ENCODE assay signal across 24 cellular contexts in genomic region chr3:110178965-110179364, GRCh38.
DNase-seq lines count a peak whose midpoint lies in the region; ATAC-seq and TF ChIP-seq lines count a peak whose summit lies in the region.
"Had no signal": no experiment of that assay in that cellular context is flagged by ENCODE, and none has a peak within 500 bp of the region (broad histone marks: within the 10 kb centered on the region; RNA-seq: fewer than 3 reads in every experiment).

No MANE protein-coding gene starts in this region.

- H2AFZ ChIP-seq in HCT116 (ENCODE audit: low read depth, low read length, poor library complexity, severe bottlenecking) = peak overlapping the region; percentile 27

- ATAC-seq in HCT116 = no peak
- ATAC-seq in right cardiac atrium = peak; percentile 45 to 56
- no peak for ATAC-seq in HG02678 (IDR thresholded peaks at IDR 0.05; ENCODE audit: unreplicated experiment)
- ATAC-seq in HG03457 (IDR thresholded peaks at IDR 0.05; ENCODE audit: unreplicated experiment) = no peak
- ATAC-seq: CD8-positive, alpha-beta T cell; mucosa of descending colon; stimulated activated naive B cell treated with anti-CD40 and anti-IgM and Interleukin-4, amounts not matched to agents 10 μg/mL and 1 μg/mL and 100 μg/mL, for 72 hours had no signal

- intact Hi-C loops in HCT116 (cut with micrococcal nuclease) = no loop called here
- intact Hi-C loops in right cardiac atrium (cut with DNase I) = no loop called here

- DNase-seq in HCT116 (ENCODE audit: low read depth, low spot score) = no peak
- peak; percentile 9 for DNase-seq in amniotic epithelial cell (ENCODE audit: low read depth)
- DNase-seq in right cardiac atrium = peak in 1 of 3 donors; percentile 40
- DNase-seq in renal cortical epithelial cell (ENCODE audit: low read depth) = peak; percentile 16
- no peak for DNase-seq in activated CD4-positive, CD25-positive, alpha-beta regulatory T cell treated with anti-CD3 and anti-CD28 coated beads, Interleukin-2, amount 50 U/mL, for 72 hours
- DNase-seq: activated CD8-positive, alpha-beta memory T cell treated with anti-CD3 and anti-CD28 coated beads for 24 hours; activated T-cell treated with anti-CD3 and anti-CD28 coated beads, Interleukin-2, amount 50 U/mL, for 48 hours; AML-193; CD8-positive, alpha-beta T cell; esophagus squamous epithelium; heart left ventricle; Kasumi-1; mucosa of descending colon; NCI-H1092 treated with DMSO at 0.1 percent for 48 hours; NCI-H2029 treated with DMSO at 0.1 percent for 48 hours; NCI-H345; NCI-H82; SHP77 treated with DMSO at 0.1 percent for 48 hours; stimulated activated CD4-positive, alpha-beta T cell treated with anti-CD3 and anti-CD28 coated beads, Interleukin-2, amount 100 ng/mL, for 48 hours; stimulated activated naive B cell treated with anti-CD40 and anti-IgM and Interleukin-4, amounts not matched to agents 10 μg/mL and 1 μg/mL and 100 μg/mL, for 72 hours had no signal

- WGBS in right cardiac atrium = 49% methylated on average over 2 of the region's 2 CpGs

- no TSS peak for BruUV-seq in HCT116 (replicated peaks; lab: Mats Ljungman, UMichigan)

- POLR2A ChIA-PET in HCT116 (lab: Charles Lee) = no interaction called here

- 0 out of 4 replicates have a peak, but pooled peaks cover 0 to 3% of the 10 kb centered on the region in 2 experiments for H3K4me1 ChIP-seq in HCT116 (ENCODE audit: control insufficient read depth in 1 of 2, insufficient read depth in 2 of 2, low read length in 2 of 2)
- H3K4me1 ChIP-seq in right cardiac atrium (ENCODE audit: control insufficient read depth, insufficient read depth, low read length) = no peaks in the 10 kb centered on the region
- H3K4me1 ChIP-seq: esophagus squamous epithelium, prostate gland had no signal

- H3K27ac ChIP-seq in HCT116 (ENCODE audit: low read depth, low read length) (no peak overlapping the region), right cardiac atrium (ENCODE audit: low read length) (no peak overlapping the region)
- H3K27ac ChIP-seq: esophagus squamous epithelium, heart left ventricle, prostate gland, thoracic aorta had no signal

- RAD21 ChIA-PET in HCT116 (lab: Charles Lee; ENCODE audit: low non-redundant PET in 1 of 2, low total read pairs in 2 of 2, uncharacterized antibody in 2 of 2, unreplicated experiment in 2 of 2) = no interaction called here

- no peak overlapping the region for H3K9ac ChIP-seq in HCT116 (ENCODE audit: low read length)

- H3K27me3 ChIP-seq in HCT116 (ENCODE audit: insufficient read depth, low read length) = no peaks in the 10 kb centered on the region
- H3K27me3 ChIP-seq in right cardiac atrium (ENCODE audit: control insufficient read depth, insufficient read depth) = no peaks in the 10 kb centered on the region
- H3K27me3 ChIP-seq: esophagus squamous epithelium, heart left ventricle had no signal

- CTCF ChIA-PET in HCT116 (lab: Charles Lee) = no interaction called here

- TF ChIP-seq RAD21 in HCT116 (IDR thresholded peaks at IDR 0.05; ENCODE audit: low read depth) = no peak

- H3K36me3 ChIP-seq in HCT116 (ENCODE audit: control insufficient read depth in 1 of 2, insufficient read depth in 2 of 2, low read length in 2 of 2) = no peaks in the 10 kb centered on the region
- H3K36me3 ChIP-seq: esophagus squamous epithelium, heart left ventricle, prostate gland, thoracic aorta had no signal

- no peaks in the 10 kb centered on the region for H3K9me2 ChIP-seq in HCT116 (ENCODE audit: insufficient read depth)

- H3K79me2 ChIP-seq in HCT116 (ENCODE audit: insufficient read depth, low read length) = no peaks in the 10 kb centered on the region

- no peak overlapping the region for H3K4me3 ChIP-seq in HCT116 (replicated peaks in 1 of 2; ENCODE audit: low read depth in 1 of 2, low read length in 2 of 2)
- H3K4me3 ChIP-seq in right cardiac atrium (ENCODE audit: low read length) = no peak overlapping the region
- H3K4me3 ChIP-seq: esophagus squamous epithelium, heart left ventricle, mucosa of descending colon, prostate gland, thoracic aorta had no signal

- no peak for TF ChIP-seq POLR2A in HCT116 (IDR thresholded peaks at IDR 0.05; ENCODE audit: borderline replicate concordance, extremely low read depth, insufficient read depth, insufficient read length)

- H3K9me3 ChIP-seq in HCT116 (ENCODE audit: control insufficient read depth in 1 of 2, insufficient read depth in 1 of 2, low read depth in 1 of 2, low read length in 2 of 2) = no peaks in the 10 kb centered on the region
- H3K9me3 ChIP-seq in right cardiac atrium (ENCODE audit: control insufficient read depth, low read length) = no peaks in the 10 kb centered on the region
- H3K9me3 ChIP-seq: esophagus squamous epithelium, heart left ventricle, mucosa of descending colon, prostate gland, thoracic aorta had no signal

- TF ChIP-seq CTCF in HCT116 (IDR thresholded peaks at IDR 0.05 in 2 of 3, conservative IDR thresholded peaks at IDR 0.05 in 1 of 3; ENCODE audit: borderline replicate concordance in 1 of 3, insufficient read depth in 1 of 3, low read depth in 2 of 3, low read length in 2 of 3) = no peak

- no peak overlapping the region for H3K4me2 ChIP-seq in HCT116 (ENCODE audit: low read length)

- no peaks in the 10 kb centered on the region for H4K20me1 ChIP-seq in HCT116 (ENCODE audit: insufficient read depth)

TF ChIP-seq in HCT116, 20 proteins besides CTCF, POLR2A, EP300 and RAD21:
- TF ChIP-seq, protein P1, sequence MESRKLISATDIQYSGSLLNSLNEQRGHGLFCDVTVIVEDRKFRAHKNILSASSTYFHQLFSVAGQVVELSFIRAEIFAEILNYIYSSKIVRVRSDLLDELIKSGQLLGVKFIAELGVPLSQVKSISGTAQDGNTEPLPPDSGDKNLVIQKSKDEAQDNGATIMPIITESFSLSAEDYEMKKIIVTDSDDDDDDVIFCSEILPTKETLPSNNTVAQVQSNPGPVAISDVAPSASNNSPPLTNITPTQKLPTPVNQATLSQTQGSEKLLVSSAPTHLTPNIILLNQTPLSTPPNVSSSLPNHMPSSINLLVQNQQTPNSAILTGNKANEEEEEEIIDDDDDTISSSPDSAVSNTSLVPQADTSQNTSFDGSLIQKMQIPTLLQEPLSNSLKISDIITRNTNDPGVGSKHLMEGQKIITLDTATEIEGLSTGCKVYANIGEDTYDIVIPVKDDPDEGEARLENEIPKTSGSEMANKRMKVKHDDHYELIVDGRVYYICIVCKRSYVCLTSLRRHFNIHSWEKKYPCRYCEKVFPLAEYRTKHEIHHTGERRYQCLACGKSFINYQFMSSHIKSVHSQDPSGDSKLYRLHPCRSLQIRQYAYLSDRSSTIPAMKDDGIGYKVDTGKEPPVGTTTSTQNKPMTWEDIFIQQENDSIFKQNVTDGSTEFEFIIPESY (IDR thresholded peaks at IDR 0.05; ENCODE audit: extremely low read depth, insufficient replicate concordance, low read length) = no peak
- TF ChIP-seq, protein P2, sequence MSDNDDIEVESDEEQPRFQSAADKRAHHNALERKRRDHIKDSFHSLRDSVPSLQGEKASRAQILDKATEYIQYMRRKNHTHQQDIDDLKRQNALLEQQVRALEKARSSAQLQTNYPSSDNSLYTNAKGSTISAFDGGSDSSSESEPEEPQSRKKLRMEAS (IDR thresholded peaks at IDR 0.05) = no peak
- TF ChIP-seq FOSL1 (IDR thresholded peaks at IDR 0.05; ENCODE audit: low read depth) = no peak
- TF ChIP-seq REST (IDR thresholded peaks at IDR 0.05; ENCODE audit: low read depth) = no peak
- TF ChIP-seq EGR1 (IDR thresholded peaks at IDR 0.05; ENCODE audit: low read depth) = no peak
- TF ChIP-seq TCF7L2 (IDR thresholded peaks at IDR 0.05; ENCODE audit: borderline replicate concordance, extremely low read depth, insufficient read depth, insufficient read length) = no peak
- no peak for TF ChIP-seq CEBPB (IDR thresholded peaks at IDR 0.05; ENCODE audit: low read depth)
- TF ChIP-seq ZFX (IDR thresholded peaks at IDR 0.05) = no peak
- no peak for TF ChIP-seq CBX3 (IDR thresholded peaks at IDR 0.05; ENCODE audit: low read depth)
- TF ChIP-seq ELF1 (IDR thresholded peaks at IDR 0.05; ENCODE audit: borderline replicate concordance, low read depth) = no peak
- TF ChIP-seq JUND (IDR thresholded peaks at IDR 0.05) = no peak
- no peak for TF ChIP-seq SP1 (IDR thresholded peaks at IDR 0.05; ENCODE audit: low read depth)
- no peak for TF ChIP-seq SRF (IDR thresholded peaks at IDR 0.05; ENCODE audit: low read depth)
- no peak for TF ChIP-seq YY1 (IDR thresholded peaks at IDR 0.05; ENCODE audit: extremely low read depth, insufficient replicate concordance, low read depth, low read length)

Comparison
In these comparisons a context has a peak if more than half of its experiments do, and no peak if none do; other contexts are left out.
1. ATAC-seq: peak in right cardiac atrium (2 of 2); none in HCT116 (single experiment), HG02678 (single experiment) and HG03457 (single experiment).
2. DNase-seq: peak in amniotic epithelial cell (single experiment) and renal cortical epithelial cell (single experiment); none in HCT116 (single experiment) and activated CD4-positive, CD25-positive, alpha-beta regulatory T cell treated with anti-CD3 and anti-CD28 coated beads, Interleukin-2, amount 50 U/mL, for 72 hours (single experiment).